ENCODE assay signal across 8 cellular contexts in the genomic region with DNA sequence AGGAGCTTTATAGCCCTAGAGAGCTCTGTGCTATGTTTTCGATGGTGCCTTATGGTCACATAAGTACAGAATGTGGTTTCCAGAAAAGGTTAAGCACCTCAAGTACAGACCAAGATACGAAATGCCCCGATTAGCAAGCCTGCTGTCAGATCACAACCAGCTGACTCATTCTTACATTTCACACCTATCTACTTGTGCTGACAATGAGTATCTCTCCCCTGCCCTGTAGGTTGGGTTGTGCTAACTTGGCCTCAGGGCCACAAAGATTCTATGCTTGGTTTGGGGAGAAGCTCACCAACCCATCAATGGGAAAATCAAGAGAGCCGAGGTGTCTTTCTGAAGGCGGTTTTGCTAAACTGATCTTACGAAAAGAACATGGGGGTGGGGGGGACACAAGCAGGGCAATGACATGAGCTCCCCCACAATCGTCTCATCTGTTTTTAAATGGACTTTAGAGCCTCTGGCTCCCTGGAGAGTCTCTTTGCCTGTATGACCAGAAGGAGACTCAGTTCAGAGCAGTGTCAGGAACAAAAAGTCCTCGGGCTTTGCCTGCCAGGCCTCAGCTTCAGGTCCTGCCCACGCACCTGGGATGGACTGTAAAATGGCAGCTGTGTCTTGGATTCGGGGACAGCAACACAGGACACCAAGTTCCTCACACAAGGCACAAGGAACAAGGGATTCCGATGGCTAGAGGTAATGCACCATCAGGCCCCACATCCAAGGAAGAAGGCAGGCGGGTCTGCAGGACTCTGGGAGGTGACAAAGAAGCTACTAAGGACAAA. TPM values are rescaled to one million over a fixed set of nuclear protein-coding genes. Genes with fewer than 3 reads are reported as not detected.
DNase-seq lines count a peak whose midpoint lies in the region; ATAC-seq and TF ChIP-seq lines count a peak whose summit lies in the region.

No MANE protein-coding gene starts in this region.

- peak overlapping the region; percentile 0 for H3K27ac Mint-ChIP-seq in dendritic cell treated with granulocyte-macrophage colony-stimulating factor and Interleukin-4, amounts not matched to agents 40 ng/mL and 50 ng/mL, for 4 days
- H3K27ac Mint-ChIP-seq in nephron progenitor cell: no peak overlapping the region

- H4K20me1 ChIP-seq in DND-41 (ENCODE audit: insufficient read depth, low read length): peaks cover 10% of the 10 kb centered on the region; the same call in 1 of the 2 replicates
- peaks cover 40% of the 10 kb centered on the region for H4K20me1 ChIP-seq in OCI-LY3 (ENCODE audit: insufficient read depth, low read length)

- no peak for TF ChIP-seq CTCF in DND-41 (IDR thresholded peaks at IDR 0.05; ENCODE audit: borderline replicate concordance, extremely low read depth, low read length, poor library complexity, severe bottlenecking)
- no peak for TF ChIP-seq CTCF in OCI-LY3 (IDR thresholded peaks at IDR 0.05; ENCODE audit: low read depth, low read length)
- TF ChIP-seq CTCF in nephron progenitor cell (IDR thresholded peaks at IDR 0.05): no peak

- no peaks in the 10 kb centered on the region for H3K9me3 Mint-ChIP-seq in dendritic cell treated with granulocyte-macrophage colony-stimulating factor and Interleukin-4, amounts not matched to agents 40 ng/mL and 50 ng/mL, for 4 days
- H3K9me3 Mint-ChIP-seq in nephron progenitor cell: no peaks in the 10 kb centered on the region

- no peak overlapping the region for H3K4me3 ChIP-seq in DND-41 (ENCODE audit: low read depth in 1 of 2, low read length in 2 of 2)
- no peak overlapping the region for H3K4me3 ChIP-seq in OCI-LY3 (ENCODE audit: low read length)

- intact Hi-C loops in dendritic cell treated with granulocyte-macrophage colony-stimulating factor and Interleukin-4, amounts not matched to agents 40 ng/mL and 50 ng/mL, for 4 days (cut with micrococcal nuclease): loop anchor here (5.0 kb wide), 1 partner anchor 33 kb away; no protein-coding TSS in a partner anchor

- H3K4me3 Mint-ChIP-seq in dendritic cell treated with granulocyte-macrophage colony-stimulating factor and Interleukin-4, amounts not matched to agents 40 ng/mL and 50 ng/mL, for 4 days: no peak overlapping the region
- H3K4me3 Mint-ChIP-seq in nephron progenitor cell: no peak overlapping the region

- peaks cover 43% of the 10 kb centered on the region for H3K4me1 Mint-ChIP-seq in dendritic cell treated with granulocyte-macrophage colony-stimulating factor and Interleukin-4, amounts not matched to agents 40 ng/mL and 50 ng/mL, for 4 days (ENCODE audit: low read depth)
- H3K4me1 Mint-ChIP-seq in nephron progenitor cell: peaks cover 33% of the 10 kb centered on the region

- H3K27me3 Mint-ChIP-seq in dendritic cell treated with granulocyte-macrophage colony-stimulating factor and Interleukin-4, amounts not matched to agents 40 ng/mL and 50 ng/mL, for 4 days: no peaks in the 10 kb centered on the region
- H3K27me3 Mint-ChIP-seq in nephron progenitor cell (ENCODE audit: low read depth, poor library complexity): no peaks in the 10 kb centered on the region

- H3K9me3 ChIP-seq in DND-41 (ENCODE audit: insufficient read depth, low read length, severe bottlenecking): no peaks in the 10 kb centered on the region
- no peaks in the 10 kb centered on the region for H3K9me3 ChIP-seq in OCI-LY3 (ENCODE audit: insufficient read depth, low read length)

- H3K36me3 ChIP-seq in DND-41 (ENCODE audit: insufficient read depth, low read length): peaks cover 77% of the 10 kb centered on the region
- peaks cover 33% of the 10 kb centered on the region for H3K36me3 ChIP-seq in OCI-LY3 (replicated peaks; ENCODE audit: low read depth, low read length)

- H3K79me2 ChIP-seq in DND-41 (ENCODE audit: insufficient read depth, low read length): peaks cover 95% of the 10 kb centered on the region
- H3K79me2 ChIP-seq in OCI-LY3 (ENCODE audit: low read length): no peaks in the 10 kb centered on the region

- H2AFZ ChIP-seq in DND-41 (ENCODE audit: low read depth, low read length) (no peak overlapping the region), OCI-LY3 (ENCODE audit: low read depth, low read length) (no peak overlapping the region)

- peaks cover 50% of the 10 kb centered on the region for H3K36me3 Mint-ChIP-seq in dendritic cell treated with granulocyte-macrophage colony-stimulating factor and Interleukin-4, amounts not matched to agents 40 ng/mL and 50 ng/mL, for 4 days (ENCODE audit: low read depth)
- peaks cover 22% of the 10 kb centered on the region for H3K36me3 Mint-ChIP-seq in nephron progenitor cell (ENCODE audit: low read depth)

- H3K9ac ChIP-seq in DND-41 (ENCODE audit: low read depth, low read length): no peak overlapping the region
- no peak overlapping the region for H3K9ac ChIP-seq in OCI-LY3 (ENCODE audit: low read length)

- no peak for DNase-seq in DND-41
- peak; percentile 36 for DNase-seq in stimulated activated CD8-positive, alpha-beta memory T cell treated with anti-CD3 and anti-CD28 coated beads, Interleukin-12 subunit alpha, Interleukin-12 subunit beta, amount 100 ng/mL, for 4 hours (ENCODE audit: low read depth)
- DNase-seq in nephron progenitor cell: no peak
- DNase-seq in H4 (ENCODE audit: low spot score): no peak
- DNase-seq in dermis blood vessel endothelial cell: no peak

- no peaks in the 10 kb centered on the region for H3K27me3 ChIP-seq in DND-41 (ENCODE audit: insufficient read depth, low read length, poor library complexity)
- no peaks in the 10 kb centered on the region for H3K27me3 ChIP-seq in OCI-LY3 (ENCODE audit: low read depth, low read length)

- no peak for ATAC-seq in DND-41 (ENCODE audit: insufficient read depth, low read depth)
- peak; percentile 94 for ATAC-seq in GM21528 (IDR thresholded peaks at IDR 0.05; ENCODE audit: low FRiP score, unreplicated experiment)

- H3K27ac ChIP-seq in DND-41 (ENCODE audit: low read length) (peak overlapping the region; percentile 71), OCI-LY3 (ENCODE audit: low read length) (no peak overlapping the region)

- H3K4me2 ChIP-seq in DND-41 (ENCODE audit: insufficient read depth, low read length) (no peak overlapping the region), OCI-LY3 (ENCODE audit: low read length) (peak overlapping the region; percentile 6)

- peaks cover 79% of the 10 kb centered on the region for H3K4me1 ChIP-seq in DND-41 (ENCODE audit: insufficient read depth, low read length)
- H3K4me1 ChIP-seq in OCI-LY3 (ENCODE audit: low read length): peaks cover 35% of the 10 kb centered on the region

RNA-seq across cellular contexts. Expression of gene FAM53B, which starts 55.1 kb away (rescaled TPM):
- 7.4 and 10.5 TPM in 2 replicates for total RNA-seq in H4 (2014; rRNA removed; shearing (Covaris generic))
- 30.5 and 36.5 TPM in 2 replicates for total RNA-seq in dermis blood vessel endothelial cell
